In the genomic region with DNA sequence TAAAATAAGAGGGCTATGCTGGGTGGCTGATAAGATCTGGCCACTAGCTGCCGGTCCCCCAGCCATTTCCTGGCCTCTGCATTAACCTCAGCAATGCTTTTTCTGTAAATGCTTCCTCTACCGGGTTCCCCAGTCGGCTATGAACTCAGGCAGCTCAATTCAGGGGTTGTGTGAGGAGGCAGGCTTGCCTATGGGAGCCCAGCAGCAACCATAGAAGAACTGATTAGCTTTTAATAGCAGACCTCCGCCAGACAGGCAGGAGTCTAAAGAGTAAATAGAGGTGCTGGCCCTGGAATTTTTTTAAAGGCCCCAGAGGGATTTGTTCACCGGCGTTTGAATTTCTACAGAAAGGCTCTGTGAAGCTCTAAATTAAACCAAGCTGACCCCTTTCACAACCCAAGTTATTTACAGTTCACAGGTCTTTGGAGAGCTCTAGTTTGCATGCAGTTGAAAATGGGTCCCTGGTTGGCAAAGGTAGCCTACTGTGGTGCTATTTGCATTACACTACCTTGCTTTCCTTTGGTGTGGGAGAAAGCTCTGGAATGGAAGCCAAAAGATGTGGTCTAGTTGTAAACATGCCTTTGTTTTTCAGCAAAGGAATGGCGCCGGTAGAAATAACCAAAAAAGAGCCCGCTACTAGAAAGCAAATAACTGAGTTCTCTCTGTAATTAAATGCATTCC, we compare ENCODE assay signal across 16 cellular contexts.
A peak's percentile ranks its signal among the peaks of the same experiment; 100 is the strongest.
DNase-seq lines count a peak whose midpoint lies in the region; ATAC-seq and TF ChIP-seq lines count a peak whose summit lies in the region.
"Had no signal": no experiment of that assay in that cellular context is flagged by ENCODE, and none has a peak within 500 bp of the region (broad histone marks: within the 10 kb centered on the region; RNA-seq: fewer than 3 reads in every experiment).

No MANE protein-coding gene starts in this region.

- peaks cover 0 to 4% (median under 1%) of the 10 kb centered on the region in 4 donors for H3K9me3 ChIP-seq in tibial nerve
- H3K9me3 ChIP-seq: mucosa of descending colon had no signal

- TF ChIP-seq EP300 in tibial nerve (IDR thresholded peaks at IDR 0.05): no peak

- no peaks in the 10 kb centered on the region for H3K9me3 Mint-ChIP-seq in endothelial cell (ENCODE audit: unreplicated experiment)
- peaks cover 2% of the 10 kb centered on the region for H3K9me3 Mint-ChIP-seq in neural crest cell
- peaks cover 20% of the 10 kb centered on the region for H3K9me3 Mint-ChIP-seq in natural killer cell treated with Interleukin-12 subunit alpha and Interleukin-12 subunit beta and Interleukin-15 and Interleukin-18, amount 100 ng/mL, for 72 hours

- no peak overlapping the region for H3K4me3 ChIP-seq in tibial nerve
- H3K4me3 ChIP-seq: cardiac muscle cell, mucosa of descending colon had no signal

- no peaks in the 10 kb centered on the region for H3K36me3 ChIP-seq in tibial nerve
- H3K36me3 ChIP-seq: cardiac muscle cell had no signal

- H3K36me3 Mint-ChIP-seq in endothelial cell (ENCODE audit: low read depth, unreplicated experiment): no peaks in the 10 kb centered on the region
- H3K36me3 Mint-ChIP-seq in neural crest cell (ENCODE audit: low read depth): no peaks in the 10 kb centered on the region
- H3K36me3 Mint-ChIP-seq in natural killer cell treated with Interleukin-12 subunit alpha and Interleukin-12 subunit beta and Interleukin-15 and Interleukin-18, amount 100 ng/mL, for 72 hours: no peaks in the 10 kb centered on the region

- H3K4me1 Mint-ChIP-seq in endothelial cell (ENCODE audit: unreplicated experiment) (peaks cover 42% of the 10 kb centered on the region), neural crest cell (peaks cover 24% of the 10 kb centered on the region)
- H3K4me1 Mint-ChIP-seq in natural killer cell treated with Interleukin-12 subunit alpha and Interleukin-12 subunit beta and Interleukin-15 and Interleukin-18, amount 100 ng/mL, for 72 hours (ENCODE audit: low read depth in 2 of 2): no peaks in the 10 kb centered on the region

- DNase-seq in NCI-H2227 (lab: John Stamatoyannopoulos, UW; ENCODE audit: unreplicated experiment) (peak; percentile 41), endothelial cell (ENCODE audit: low spot score) (peak; percentile 31), neural crest cell (ENCODE audit: low read depth, low spot score) (no peak), tibial nerve (ENCODE audit: low spot score in 2 of 2) (no peak)
- no peak for DNase-seq in natural killer cell treated with Interleukin-12 subunit alpha and Interleukin-12 subunit beta and Interleukin-15 and Interleukin-18, amount 100 ng/mL, for 72 hours (ENCODE audit: low spot score)
- DNase-seq: activated CD8-positive, alpha-beta T cell treated with anti-CD3 and anti-CD28 coated beads for 36 hours; AML-193; EL; mucosa of descending colon; right cardiac atrium; RPMI8226; T1000 had no signal

- TF ChIP-seq CTCF in endothelial cell (IDR thresholded peaks at IDR 0.05; ENCODE audit: unreplicated experiment) (no peak), neural crest cell (conservative IDR thresholded peaks at IDR 0.05) (no peak), tibial nerve (IDR thresholded peaks at IDR 0.05) (no peak)

- peaks cover 1% of the 10 kb centered on the region for H3K27me3 Mint-ChIP-seq in endothelial cell (ENCODE audit: unreplicated experiment)
- no peaks in the 10 kb centered on the region for H3K27me3 Mint-ChIP-seq in neural crest cell (ENCODE audit: low read depth)
- H3K27me3 Mint-ChIP-seq in natural killer cell treated with Interleukin-12 subunit alpha and Interleukin-12 subunit beta and Interleukin-15 and Interleukin-18, amount 100 ng/mL, for 72 hours: no peaks in the 10 kb centered on the region

- peak; percentile 52 for ATAC-seq in GM18868 (IDR thresholded peaks at IDR 0.05; ENCODE audit: unreplicated experiment)
- ATAC-seq in GM21526 (IDR thresholded peaks at IDR 0.05; ENCODE audit: low FRiP score, unreplicated experiment): no peak
- no peak for ATAC-seq in GM18498 (IDR thresholded peaks at IDR 0.05; ENCODE audit: unreplicated experiment)
- ATAC-seq in natural killer cell treated with Interleukin-12 subunit alpha and Interleukin-12 subunit beta and Interleukin-15 and Interleukin-18, amount 100 ng/mL, for 72 hours: no peak
- ATAC-seq: activated CD8-positive, alpha-beta T cell treated with anti-CD3 and anti-CD28 coated beads for 36 hours; mucosa of descending colon; right cardiac atrium had no signal

- WGBS in tibial nerve, 2 donors: 29 to 41% methylated on average over 9 of the region's 9 CpGs

- H3K4me1 ChIP-seq in tibial nerve: no peaks in the 10 kb centered on the region

- no peaks in the 10 kb centered on the region for H3K27me3 ChIP-seq in tibial nerve
- H3K27me3 ChIP-seq: cardiac muscle cell had no signal

- H3K27ac Mint-ChIP-seq in endothelial cell (ENCODE audit: unreplicated experiment) (peak overlapping the region; percentile 79), neural crest cell (ENCODE audit: unreplicated experiment) (peak overlapping the region; percentile 16)
- H3K27ac Mint-ChIP-seq in natural killer cell treated with Interleukin-12 subunit alpha and Interleukin-12 subunit beta and Interleukin-15 and Interleukin-18, amount 100 ng/mL, for 72 hours: no peak overlapping the region
- H3K27ac Mint-ChIP-seq: activated CD8-positive, alpha-beta T cell treated with anti-CD3 and anti-CD28 coated beads for 36 hours had no signal

- TF ChIP-seq POLR2A in tibial nerve (IDR thresholded peaks at IDR 0.05): no peak

- H3K4me3 Mint-ChIP-seq in endothelial cell (ENCODE audit: unreplicated experiment): no peak overlapping the region
- no peak overlapping the region for H3K4me3 Mint-ChIP-seq in neural crest cell
- H3K4me3 Mint-ChIP-seq in natural killer cell treated with Interleukin-12 subunit alpha and Interleukin-12 subunit beta and Interleukin-15 and Interleukin-18, amount 100 ng/mL, for 72 hours: no peak overlapping the region
- H3K4me3 Mint-ChIP-seq: activated CD8-positive, alpha-beta T cell treated with anti-CD3 and anti-CD28 coated beads for 36 hours had no signal

- H3K27ac ChIP-seq in tibial nerve: no peak overlapping the region
- H3K27ac ChIP-seq: cardiac muscle cell had no signal

Comparison
In these comparisons a context has a peak if more than half of its experiments do, and no peak if none do; other contexts are left out.
1. DNase-seq: peak in NCI-H2227 (single experiment) and endothelial cell (single experiment); none in neural crest cell (single experiment), tibial nerve (0 of 2) and natural killer cell treated with Interleukin-12 subunit alpha and Interleukin-12 subunit beta and Interleukin-15 and Interleukin-18, amount 100 ng/mL, for 72 hours (single experiment).
2. H3K27ac Mint-ChIP-seq: peak in endothelial cell (single experiment) and neural crest cell (single experiment); none in natural killer cell treated with Interleukin-12 subunit alpha and Interleukin-12 subunit beta and Interleukin-15 and Interleukin-18, amount 100 ng/mL, for 72 hours (0 of 2).